Comparison of ENCODE assay signal across 9 cellular contexts in genomic region chr16:20906225-20906870, GRCh38. TPM values are rescaled to one million over a fixed set of nuclear protein-coding genes. Genes with fewer than 3 reads are reported as not detected.
DNase-seq lines count a peak whose midpoint lies in the region; ATAC-seq, FAIRE-seq and TF ChIP-seq lines count a peak whose summit lies in the region.
"Had no signal": no experiment of that assay in that cellular context is flagged by ENCODE, and none has a peak within 500 bp of the region (broad histone marks: within the 10 kb centered on the region; RNA-seq: fewer than 3 reads in every experiment).

No MANE protein-coding gene starts in this region.

- peaks cover 0 to 4% of the 10 kb centered on the region in 2 donors for H3K36me3 ChIP-seq in adrenal gland (replicated peaks in 1 of 2)
- no peaks in the 10 kb centered on the region for H3K36me3 ChIP-seq in cardiac muscle cell
- no peaks in the 10 kb centered on the region for H3K36me3 ChIP-seq in gastrocnemius medialis

- in situ Hi-C loops in gastrocnemius medialis (cut with MboI; ENCODE audit: low sequenced_read_pairs in 4 of 4): loop anchor here in 1 of 4 donors (10.0 kb wide), 1 partner anchor 1288 kb away; no protein-coding TSS in a partner anchor

- H3K27ac ChIP-seq in adrenal gland (peak overlapping the region in 4 of 5 donors; percentile 41 to 99 (median 64)), cardiac muscle cell (peak overlapping the region; percentile 25), gastrocnemius medialis (peak overlapping the region; percentile 65 to 97 (median 68))

- FAIRE-seq in G401.6 (lab: Jason Lieb, UNC): peak; percentile 85

- peak; percentile 48 to 55 for ATAC-seq in gastrocnemius medialis

- DNase-seq in adrenal gland (peak in 1 of 7 donors; percentile 6), cardiac muscle cell (ENCODE audit: low read depth in 1 of 2, low spot score in 1 of 2) (peak in 1 of 2 donors; percentile 94), gastrocnemius medialis (no peak), NCI-H748 treated with DMSO at 0.1 percent for 48 hours (lab: John Stamatoyannopoulos, UW) (no peak), middle frontal gyrus (ENCODE audit: extremely low spot score, low spot score) (no peak), NCI-H524 (lab: John Stamatoyannopoulos, UW) (no peak)
- DNase-seq in activated CD4-positive, alpha-beta T cell treated with anti-CD3 and anti-CD28 coated beads for 4 hours: no peak
- DNase-seq: GDM1 had no signal

- TF ChIP-seq CTCF in adrenal gland (IDR thresholded peaks at IDR 0.05) (no peak), cardiac muscle cell (IDR thresholded peaks at IDR 0.05; ENCODE audit: low read depth, low read length) (no peak), gastrocnemius medialis (IDR thresholded peaks at IDR 0.05 in 4 of 5, conservative IDR thresholded peaks at IDR 0.05 in 1 of 5) (no peak)

- intact Hi-C loops in adrenal gland (cut with DNase I): no loop called here
- intact Hi-C loops in gastrocnemius medialis (cut with DNase I; ENCODE audit: low total_unique reads): loop anchor here (10.0 kb wide), 1 partner anchor 1352 kb away; the partner anchor contains the start of gene VPS35L

- no peak overlapping the region for H3K4me3 ChIP-seq in adrenal gland
- H3K4me3 ChIP-seq in cardiac muscle cell: no peak overlapping the region
- H3K4me3 ChIP-seq in gastrocnemius medialis: no peak overlapping the region

- H3K4me1 ChIP-seq in adrenal gland (replicated peaks in 1 of 2) (peaks cover 47 to 83% of the 10 kb centered on the region in 2 donors), cardiac muscle cell (ENCODE audit: low read depth) (peaks cover 17% of the 10 kb centered on the region), gastrocnemius medialis (peaks cover 24 to 57% of the 10 kb centered on the region in 2 donors)

- 63 to 78% (median 76%) methylated on average over 2 of the region's 2 CpGs for WGBS in adrenal gland, 4 donors

- H3K9me3 ChIP-seq in adrenal gland (replicated peaks in 1 of 3): no peaks in the 10 kb centered on the region
- H3K9me3 ChIP-seq in cardiac muscle cell (ENCODE audit: low read depth): no peaks in the 10 kb centered on the region
- H3K9me3 ChIP-seq in gastrocnemius medialis: no peaks in the 10 kb centered on the region

- TF ChIP-seq POLR2A in adrenal gland (IDR thresholded peaks at IDR 0.05) (no peak), gastrocnemius medialis (IDR thresholded peaks at IDR 0.05) (no peak)

- H3K27me3 ChIP-seq in adrenal gland: no peaks in the 10 kb centered on the region
- H3K27me3 ChIP-seq in cardiac muscle cell: no peaks in the 10 kb centered on the region
- H3K27me3 ChIP-seq in gastrocnemius medialis: no peaks in the 10 kb centered on the region

RNA-seq across cellular contexts. Expression of gene LYRM1, which starts 5.8 kb away (rescaled TPM):
- total RNA-seq in adrenal gland: 10 to 100 TPM; 18.0 to 64.4 (median 36.5) TPM
- polyA plus RNA-seq in adrenal gland: 10 to 100 TPM; 35.0 to 74.0 (median 54.8) TPM
- total RNA-seq in cardiac muscle cell: 42.6 and 49.8 TPM in 2 replicates
- polyA plus RNA-seq in cardiac muscle cell: 37.3 and 41.6 TPM in 2 replicates
- total RNA-seq in gastrocnemius medialis: 10 to 100 TPM; 36.4 to 74.7 (median 38.8) TPM

RNA-seq across cellular contexts. Expression of gene DCUN1D3, which starts 6.2 kb away (rescaled TPM):
- total RNA-seq in adrenal gland (10 to 100 TPM; 18.8 to 47.2 (median 27.2) TPM), cardiac muscle cell (6.7 and 9.2 TPM in 2 replicates), gastrocnemius medialis (10 to 100 TPM in 1 of 4 donors, 1 to 10 TPM in 3; 7.6 to 10.5 (median 8.3) TPM)
- polyA plus RNA-seq in adrenal gland (10 to 100 TPM in 1 of 3 donors, 1 to 10 TPM in 2; 7.2 to 12.3 (median 9.8) TPM), cardiac muscle cell (4.5 and 6.6 TPM in 2 replicates)
